8 cellular contexts compared by ENCODE assay signal in genomic region chr7:123629281-123629680, GRCh38. TPM values are rescaled to one million over a fixed set of nuclear protein-coding genes. Genes with fewer than 3 reads are reported as not detected.
"Had no signal": no experiment of that assay in that cellular context is flagged by ENCODE, and none has a peak within 500 bp of the region (broad histone marks: within the 10 kb centered on the region; RNA-seq: fewer than 3 reads in every experiment).

No MANE protein-coding gene starts in this region.

- H2AFZ ChIP-seq: GM23338 had no signal

- ATAC-seq: GM23338 had no signal

- H3K4me2 ChIP-seq: GM23338 had no signal

- DNase-seq: H9, HCEC 1CT, IMR-90 had no signal

- FAIRE-seq: H1, H54, HTR-8/SVneo had no signal

- H3K4me3 ChIP-seq: GM23338 had no signal

RNA-seq across cellular contexts. Expression of gene LMOD2, which starts 26.4 kb away (rescaled TPM):
- total RNA-seq: GM23338, H9, HT-29, IMR-90 had no signal
- polyA plus RNA-seq: GM23338, IMR-90 had no signal

RNA-seq across cellular contexts. Expression of gene ASB15, which starts 27.7 kb away (rescaled TPM):
- total RNA-seq: GM23338, H1, H9, HT-29, IMR-90 had no signal
- polyA plus RNA-seq: GM23338, H1, IMR-90 had no signal
